In genomic region chr10:110083884-110084283, GRCh38 we compare ENCODE assay signal across 8 cellular contexts.
A peak's percentile ranks its signal among the peaks of the same experiment; 100 is the strongest.
DNase-seq lines count a peak whose midpoint lies in the region; ATAC-seq and TF ChIP-seq lines count a peak whose summit lies in the region.

No MANE protein-coding gene starts in this region.

- H3K4me2 ChIP-seq in SU-DHL-6 (ENCODE audit: low read depth, low read length, poor library complexity, severe bottlenecking): no peak overlapping the region

- H3K27ac Mint-ChIP-seq in stimulated activated naive CD8-positive, alpha-beta T cell treated with anti-CD3 and anti-CD28 coated beads, Interleukin-15, Interleukin-2, amounts not matched to agents 100 ng/mL and 50 ng/mL, for 24 hours: peak overlapping the region; percentile 63
- peak overlapping the region; percentile 66 to 96 (median 82) for H3K27ac Mint-ChIP-seq in immature natural killer cell

- no peaks in the 10 kb centered on the region for H3K9me2 ChIP-seq in SU-DHL-6 (replicated peaks; ENCODE audit: insufficient read depth, low read length)

- no peaks in the 10 kb centered on the region for H3K9me3 ChIP-seq in SU-DHL-6 (ENCODE audit: insufficient read depth, low read length)

- peaks cover 4% of the 10 kb centered on the region; the same call in 1 of the 2 replicates for H4K20me1 ChIP-seq in SU-DHL-6 (ENCODE audit: low read depth, low read length)

- peaks cover 9% of the 10 kb centered on the region; the same call in 1 of the 2 replicates for H3F3A ChIP-seq in SU-DHL-6 (ENCODE audit: insufficient read depth)

- H3K79me2 ChIP-seq in SU-DHL-6 (ENCODE audit: insufficient read depth, low read length): peaks cover 89% of the 10 kb centered on the region

- H3K36me3 Mint-ChIP-seq in stimulated activated naive CD8-positive, alpha-beta T cell treated with anti-CD3 and anti-CD28 coated beads, Interleukin-15, Interleukin-2, amounts not matched to agents 100 ng/mL and 50 ng/mL, for 24 hours (ENCODE audit: low read depth): peaks cover 17% of the 10 kb centered on the region
- peaks cover 0 to 6% (median 3%) of the 10 kb centered on the region in 3 donors for H3K36me3 Mint-ChIP-seq in immature natural killer cell

- H3K27ac ChIP-seq in SU-DHL-6 (ENCODE audit: low read depth, low read length): peak overlapping the region; percentile 26

- H3K4me3 ChIP-seq in SU-DHL-6 (ENCODE audit: insufficient read depth, low read length, poor library complexity, severe bottlenecking): no peak overlapping the region

- TF ChIP-seq CTCF in SU-DHL-6 (IDR thresholded peaks at IDR 0.05; ENCODE audit: insufficient read depth, low read length, poor library complexity, severe bottlenecking): no peak

- H3K36me3 ChIP-seq in SU-DHL-6 (ENCODE audit: low read length): no peaks in the 10 kb centered on the region

- no peaks in the 10 kb centered on the region for H3K27me3 Mint-ChIP-seq in stimulated activated naive CD8-positive, alpha-beta T cell treated with anti-CD3 and anti-CD28 coated beads, Interleukin-15, Interleukin-2, amounts not matched to agents 100 ng/mL and 50 ng/mL, for 24 hours
- H3K27me3 Mint-ChIP-seq in immature natural killer cell (ENCODE audit: low read depth in 3 of 3): peaks cover 0 to 9% (median 2%) of the 10 kb centered on the region in 3 donors

- no peak overlapping the region for H3K9ac ChIP-seq in SU-DHL-6 (ENCODE audit: low read length)

- no peaks in the 10 kb centered on the region for H3K27me3 ChIP-seq in SU-DHL-6 (ENCODE audit: low read length)

- peaks cover 95% of the 10 kb centered on the region for H3K4me1 Mint-ChIP-seq in stimulated activated naive CD8-positive, alpha-beta T cell treated with anti-CD3 and anti-CD28 coated beads, Interleukin-15, Interleukin-2, amounts not matched to agents 100 ng/mL and 50 ng/mL, for 24 hours (ENCODE audit: low read depth)
- H3K4me1 Mint-ChIP-seq in immature natural killer cell: peaks cover 90 to 100% of the 10 kb centered on the region in 2 donors

- ATAC-seq in stimulated activated naive CD8-positive, alpha-beta T cell treated with anti-CD3 and anti-CD28 coated beads, Interleukin-15, Interleukin-2, amounts not matched to agents 100 U/mL and 50 U/mL, for 24 hours: no peak
- no peak for ATAC-seq in HG03196 (IDR thresholded peaks at IDR 0.05; ENCODE audit: unreplicated experiment)

- DNase-seq in stimulated activated naive CD8-positive, alpha-beta T cell treated with anti-CD3 and anti-CD28 coated beads, Interleukin-15, Interleukin-2, amounts not matched to agents 100 U/mL and 50 U/mL, for 24 hours: no peak
- DNase-seq in immature natural killer cell (no peak), NCI-H446 treated with DMSO at 0.1 percent for 48 hours (lab: John Stamatoyannopoulos, UW) (no peak), nucleus accumbens (lab: John Stamatoyannopoulos, UW) (no peak)
- DNase-seq in stimulated activated CD4-positive, alpha-beta T cell treated with anti-CD3 and anti-CD28 coated beads, Interleukin-4, amount 100 ng/mL, for 24 hours: no peak

- H3K9me3 Mint-ChIP-seq in stimulated activated naive CD8-positive, alpha-beta T cell treated with anti-CD3 and anti-CD28 coated beads, Interleukin-15, Interleukin-2, amounts not matched to agents 100 ng/mL and 50 ng/mL, for 24 hours: peaks cover 10% of the 10 kb centered on the region
- H3K9me3 Mint-ChIP-seq in immature natural killer cell: no peaks in the 10 kb centered on the region

- no peak overlapping the region for H2AFZ ChIP-seq in SU-DHL-6 (ENCODE audit: low read depth, low read length, severe bottlenecking)

- H3K4me3 Mint-ChIP-seq in stimulated activated naive CD8-positive, alpha-beta T cell treated with anti-CD3 and anti-CD28 coated beads, Interleukin-15, Interleukin-2, amounts not matched to agents 100 ng/mL and 50 ng/mL, for 24 hours: no peak overlapping the region
- H3K4me3 Mint-ChIP-seq in immature natural killer cell: peak overlapping the region in 1 of 5 donors; percentile 14
